In genomic region chr15:41416742-41417417, GRCh38 we compare ENCODE assay signal across 8 cellular contexts. TPM values are rescaled to one million over a fixed set of nuclear protein-coding genes. Genes with fewer than 3 reads are reported as not detected.
DNase-seq lines count a peak whose midpoint lies in the region; ATAC-seq and TF ChIP-seq lines count a peak whose summit lies in the region.

RTF1 (plus strand) TSS chr15:41417095; CDS start chr15:41417116, 21 bp downstream.

- H3K27ac Mint-ChIP-seq in activated CD4-positive, alpha-beta T cell treated with anti-CD3 and anti-CD28 coated beads for 36 hours: peak within 1 kb of the TSS; percentile 92
- peak within 1 kb of the TSS; percentile 98 for H3K27ac Mint-ChIP-seq in chondrocyte (ENCODE audit: unreplicated experiment)

- H3K9me3 Mint-ChIP-seq in activated CD4-positive, alpha-beta T cell treated with anti-CD3 and anti-CD28 coated beads for 36 hours (ENCODE audit: low read depth): no peaks in the 10 kb centered on the region
- H3K9me3 Mint-ChIP-seq in chondrocyte (ENCODE audit: low read depth): no peaks in the 10 kb centered on the region

- intact Hi-C loops in activated CD4-positive, alpha-beta T cell treated with anti-CD3 and anti-CD28 coated beads for 36 hours (cut with DNase I, micrococcal nuclease): loop anchor here (1.0 to 10.0 kb wide), 15 partner anchors 14 to 663 kb away; partner anchors contain the start of genes NDUFAF1 (in 2 of the 2), NUSAP1 (in 2 of the 2), OIP5 (in 2 of the 2) and CHAC1 (in 1 of the 2)

- CTCF ChIA-PET in activated CD4-positive, alpha-beta T cell treated with anti-CD3 and anti-CD28 coated beads for 36 hours (lab: Charles Lee): no interaction called here

- no peaks in the 10 kb centered on the region for H3K27me3 Mint-ChIP-seq in activated CD4-positive, alpha-beta T cell treated with anti-CD3 and anti-CD28 coated beads for 36 hours
- no peaks in the 10 kb centered on the region for H3K27me3 Mint-ChIP-seq in chondrocyte (ENCODE audit: low read depth)

- peak within 1 kb of the TSS; percentile 88 for H3K4me3 Mint-ChIP-seq in activated CD4-positive, alpha-beta T cell treated with anti-CD3 and anti-CD28 coated beads for 36 hours
- H3K4me3 Mint-ChIP-seq in chondrocyte (ENCODE audit: unreplicated experiment): peak within 1 kb of the TSS; percentile 84

- DNase-seq in AG09319 (ENCODE audit: extremely low read depth, low read depth) (peak; percentile 70), NCI-H524 (lab: John Stamatoyannopoulos, UW) (peak; percentile 87 to 92), chondrocyte (ENCODE audit: low spot score) (peak; percentile 95), kidney glomerular epithelial cell (lab: John Stamatoyannopoulos, UW) (peak; percentile 76)
- DNase-seq in activated CD4-positive, alpha-beta T cell treated with anti-CD3 and anti-CD28 coated beads for 36 hours: peak; percentile 98
- DNase-seq in stimulated activated CD4-positive, alpha-beta T cell treated with anti-CD3 and anti-CD28 coated beads, Interleukin-15, amount 100 ng/mL, for 48 hours (ENCODE audit: low read depth in 2 of 2): peak; percentile 90 to 96

- POLR2A ChIA-PET in activated CD4-positive, alpha-beta T cell treated with anti-CD3 and anti-CD28 coated beads for 36 hours (lab: Charles Lee): interaction anchor here (0.6 kb wide), 1 partner anchor 13 kb away, joined by 5 read pairs; no protein-coding TSS in a partner anchor

- ATAC-seq in GM19035 (IDR thresholded peaks at IDR 0.05; ENCODE audit: unreplicated experiment) (peak; percentile 83), HG03342 (IDR thresholded peaks at IDR 0.05; ENCODE audit: unreplicated experiment) (peak; percentile 79)
- peak; percentile 94 for ATAC-seq in activated CD4-positive, alpha-beta T cell treated with anti-CD3 and anti-CD28 coated beads for 36 hours

- peaks cover 8% of the 10 kb centered on the region for H3K36me3 Mint-ChIP-seq in activated CD4-positive, alpha-beta T cell treated with anti-CD3 and anti-CD28 coated beads for 36 hours (ENCODE audit: low read depth)
- no peaks in the 10 kb centered on the region for H3K36me3 Mint-ChIP-seq in chondrocyte (ENCODE audit: low read depth)

- TF ChIP-seq CTCF in AG09319 (IDR thresholded peaks at IDR 0.05; ENCODE audit: low read depth, low read length): no peak
- TF ChIP-seq CTCF in chondrocyte (IDR thresholded peaks at IDR 0.05): no peak

- peaks cover 38% of the 10 kb centered on the region for H3K4me1 Mint-ChIP-seq in activated CD4-positive, alpha-beta T cell treated with anti-CD3 and anti-CD28 coated beads for 36 hours
- H3K4me1 Mint-ChIP-seq in chondrocyte (ENCODE audit: low read depth): peaks cover 36% of the 10 kb centered on the region

RNA-seq across cellular contexts. Expression of gene RTF1, which starts in this region (rescaled TPM):
- 10 to 100 TPM; 29.4 to 32.3 TPM for total RNA-seq in activated CD4-positive, alpha-beta T cell treated with anti-CD3 and anti-CD28 coated beads for 36 hours
- total RNA-seq in chondrocyte: 30.5 to 42.7 TPM (median 31.0 TPM) in 3 replicates

Comparison
In these comparisons a context has a peak if more than half of its experiments do, and no peak if none do; other contexts are left out.
1. Peak in every context shown above with its lines: DNase-seq and ATAC-seq.